Comparison of ENCODE assay signal across 21 cellular contexts in genomic region chr3:155670320-155670719, GRCh38.
"Had no signal": no experiment of that assay in that cellular context is flagged by ENCODE, and none has a peak within 500 bp of the region (broad histone marks: within the 10 kb centered on the region; RNA-seq: fewer than 3 reads in every experiment).

No MANE protein-coding gene starts in this region.

- H3K4me3 ChIP-seq: K562, SJSA1, SK-N-MC had no signal

- H3K27ac Mint-ChIP-seq: IgD-negative memory B cell, T-cell had no signal

- H3K27ac ChIP-seq: KMS-11, SJSA1, SK-N-MC had no signal

- ATAC-seq: K562, T-cell had no signal

- H3K4me1 Mint-ChIP-seq: IgD-negative memory B cell, T-cell had no signal

- H3K27me3 ChIP-seq: SJSA1 had no signal

- H3K36me3 Mint-ChIP-seq: IgD-negative memory B cell, T-cell had no signal

- DNase-seq: Kasumi-1, MM.1S, NCI-H1092 treated with DMSO at 0.1 percent for 48 hours, NCI-H1436, NCI-H1694 treated with DMSO at 0.1 percent for 48 hours, NCI-H2029, NCI-H2081 treated with DMSO at 0.1 percent for 48 hours, NCI-H2171, NCI-H524, NCI-H526 treated with DMSO at 0.1 percent for 48 hours, NCI-H748 treated with DMSO at 0.1 percent for 48 hours, Right ventricle myocardium superior, RPMI8226, SIG-M5, T-cell had no signal

- H3K9me3 ChIP-seq: SJSA1 had no signal

- H3K36me3 ChIP-seq: SJSA1 had no signal

- H3K9ac ChIP-seq: KMS-11 had no signal

- H3K9me3 Mint-ChIP-seq: IgD-negative memory B cell, T-cell had no signal

- FAIRE-seq: K562, RCC 7860 had no signal

- H3K4me2 ChIP-seq: KMS-11 had no signal

- H3K4me3 Mint-ChIP-seq: IgD-negative memory B cell, T-cell had no signal
